1 cellular context compared by ENCODE assay signal in the genomic region with DNA sequence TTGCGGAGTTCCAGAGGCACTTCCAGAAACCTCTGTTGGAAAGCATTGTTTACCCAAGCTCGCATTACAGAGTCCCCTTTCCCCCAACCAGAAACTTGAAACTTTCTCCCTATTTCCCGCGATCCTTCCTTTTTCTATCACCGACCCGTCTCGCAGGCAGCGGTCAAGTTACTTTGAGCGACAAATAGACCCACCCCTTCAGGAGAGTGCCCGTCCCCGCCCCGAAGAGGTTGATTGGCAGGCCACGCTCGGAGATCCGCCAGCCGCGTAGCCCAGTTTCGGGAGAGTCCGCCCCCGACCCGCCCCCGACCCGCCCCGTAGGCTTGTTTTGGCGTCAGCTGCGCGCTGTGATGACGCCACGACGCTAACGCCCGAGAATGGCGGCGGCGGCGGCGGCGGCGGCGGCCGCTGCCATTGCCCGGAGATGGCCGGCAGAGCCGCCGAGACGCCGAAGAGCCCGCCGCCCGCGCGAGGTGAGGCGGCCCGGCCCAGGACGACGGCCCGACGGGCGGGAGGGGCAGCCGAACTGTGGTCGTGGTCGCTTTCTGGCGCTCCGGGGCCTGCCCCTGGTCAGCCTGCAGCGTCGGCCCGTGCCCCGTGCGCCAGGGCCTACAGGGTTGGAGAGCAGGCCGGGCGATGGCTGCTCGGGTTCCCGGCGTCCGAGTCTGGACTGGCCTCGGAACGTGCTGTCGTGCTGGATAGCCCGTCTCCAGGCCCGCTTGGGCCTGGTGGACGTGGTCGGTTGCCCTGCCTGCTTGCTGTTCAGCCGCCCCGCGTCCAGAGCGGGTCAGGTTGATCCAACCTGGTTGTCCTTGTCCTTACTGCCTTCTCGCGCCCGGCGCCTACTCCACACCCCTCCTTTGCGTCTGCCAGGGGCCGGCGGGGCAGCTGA.
TF ChIP-seq lines count a peak whose summit lies in the region.

A gene (plus strand): TSS at position 356 of the 892 bp plus-strand sequence. CDS start 15,496 bp downstream, outside the sequence.

TF ChIP-seq in HepG2, 621 proteins besides CTCF, POLR2A, EP300 and RAD21 (continued from another document and continues in another):
- TF ChIP-seq, protein P1, sequence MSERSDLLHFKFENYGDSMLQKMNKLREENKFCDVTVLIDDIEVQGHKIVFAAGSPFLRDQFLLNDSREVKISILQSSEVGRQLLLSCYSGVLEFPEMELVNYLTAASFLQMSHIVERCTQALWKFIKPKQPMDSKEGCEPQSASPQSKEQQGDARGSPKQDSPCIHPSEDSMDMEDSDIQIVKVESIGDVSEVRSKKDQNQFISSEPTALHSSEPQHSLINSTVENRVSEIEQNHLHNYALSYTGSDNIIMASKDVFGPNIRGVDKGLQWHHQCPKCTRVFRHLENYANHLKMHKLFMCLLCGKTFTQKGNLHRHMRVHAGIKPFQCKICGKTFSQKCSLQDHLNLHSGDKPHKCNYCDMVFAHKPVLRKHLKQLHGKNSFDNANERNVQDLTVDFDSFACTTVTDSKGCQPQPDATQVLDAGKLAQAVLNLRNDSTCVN (CRISPR knock-in tag; IDR thresholded peaks at IDR 0.05; ENCODE audit: borderline replicate concordance), result no peak
- TF ChIP-seq ZNF550 (CRISPR knock-in tag; IDR thresholded peaks at IDR 0.05; ENCODE audit: borderline replicate concordance) (no peak), SNAI1 (CRISPR knock-in tag; IDR thresholded peaks at IDR 0.05; ENCODE audit: borderline replicate concordance) (peak; percentile 72; the same call in 1 of the 2 replicates), MIXL1 (CRISPR knock-in tag; IDR thresholded peaks at IDR 0.05) (0 out of 2 replicates have a peak, but pooled peaks have one; percentile 5), TCF12 (IDR thresholded peaks at IDR 0.05) (no peak), TCF12 (CRISPR knock-in tag; IDR thresholded peaks at IDR 0.05) (peak; percentile 68; the same call in 1 of the 2 replicates), RARA (CRISPR knock-in tag; IDR thresholded peaks at IDR 0.05) (0 out of 2 replicates have a peak, but pooled peaks have one; percentile 9), ZNF143 (CRISPR knock-in tag; IDR thresholded peaks at IDR 0.05) (no peak), HNF4G (IDR thresholded peaks at IDR 0.05; ENCODE audit: borderline replicate concordance, low read depth, low read length) (no peak), HNF4G (CRISPR knock-in tag; IDR thresholded peaks at IDR 0.05; ENCODE audit: borderline replicate concordance, low read depth) (0 out of 2 replicates have a peak, but pooled peaks have one; percentile 54), RXRB (CRISPR knock-in tag; IDR thresholded peaks at IDR 0.05; ENCODE audit: borderline replicate concordance) (peak; percentile 30; the same call in 1 of the 2 replicates), JUN (CRISPR knock-in tag; IDR thresholded peaks at IDR 0.05) (no peak), NKX3-1 (CRISPR knock-in tag; IDR thresholded peaks at IDR 0.05) (0 out of 2 replicates have a peak, but pooled peaks have one; percentile 77), SMYD3 (CRISPR knock-in tag; IDR thresholded peaks at IDR 0.05) (no peak), ZC3H13 (CRISPR knock-in tag; IDR thresholded peaks at IDR 0.05) (no peak), ZNF136 (CRISPR knock-in tag; IDR thresholded peaks at IDR 0.05; ENCODE audit: low read depth) (peak; percentile 24; the same call in 1 of the 2 replicates), SKI (IDR thresholded peaks at IDR 0.05; ENCODE audit: partially characterized antibody) (peak; percentile 6), TSC22D2 (CRISPR knock-in tag; IDR thresholded peaks at IDR 0.05; ENCODE audit: borderline replicate concordance) (no peak), KLF13 (CRISPR knock-in tag; IDR thresholded peaks at IDR 0.05) (no peak), ZFP82 (CRISPR knock-in tag; IDR thresholded peaks at IDR 0.05; ENCODE audit: borderline replicate concordance) (peak; percentile 60; the same call in 1 of the 2 replicates), STAT5B (CRISPR knock-in tag; IDR thresholded peaks at IDR 0.05) (no peak), ZNF34 (CRISPR knock-in tag; IDR thresholded peaks at IDR 0.05; ENCODE audit: borderline replicate concordance) (peak; percentile 30; the same call in 1 of the 2 replicates), MTF1 (CRISPR knock-in tag; IDR thresholded peaks at IDR 0.05) (0 out of 2 replicates have a peak, but pooled peaks have one; percentile 30)
- TF ChIP-seq, protein P2, sequence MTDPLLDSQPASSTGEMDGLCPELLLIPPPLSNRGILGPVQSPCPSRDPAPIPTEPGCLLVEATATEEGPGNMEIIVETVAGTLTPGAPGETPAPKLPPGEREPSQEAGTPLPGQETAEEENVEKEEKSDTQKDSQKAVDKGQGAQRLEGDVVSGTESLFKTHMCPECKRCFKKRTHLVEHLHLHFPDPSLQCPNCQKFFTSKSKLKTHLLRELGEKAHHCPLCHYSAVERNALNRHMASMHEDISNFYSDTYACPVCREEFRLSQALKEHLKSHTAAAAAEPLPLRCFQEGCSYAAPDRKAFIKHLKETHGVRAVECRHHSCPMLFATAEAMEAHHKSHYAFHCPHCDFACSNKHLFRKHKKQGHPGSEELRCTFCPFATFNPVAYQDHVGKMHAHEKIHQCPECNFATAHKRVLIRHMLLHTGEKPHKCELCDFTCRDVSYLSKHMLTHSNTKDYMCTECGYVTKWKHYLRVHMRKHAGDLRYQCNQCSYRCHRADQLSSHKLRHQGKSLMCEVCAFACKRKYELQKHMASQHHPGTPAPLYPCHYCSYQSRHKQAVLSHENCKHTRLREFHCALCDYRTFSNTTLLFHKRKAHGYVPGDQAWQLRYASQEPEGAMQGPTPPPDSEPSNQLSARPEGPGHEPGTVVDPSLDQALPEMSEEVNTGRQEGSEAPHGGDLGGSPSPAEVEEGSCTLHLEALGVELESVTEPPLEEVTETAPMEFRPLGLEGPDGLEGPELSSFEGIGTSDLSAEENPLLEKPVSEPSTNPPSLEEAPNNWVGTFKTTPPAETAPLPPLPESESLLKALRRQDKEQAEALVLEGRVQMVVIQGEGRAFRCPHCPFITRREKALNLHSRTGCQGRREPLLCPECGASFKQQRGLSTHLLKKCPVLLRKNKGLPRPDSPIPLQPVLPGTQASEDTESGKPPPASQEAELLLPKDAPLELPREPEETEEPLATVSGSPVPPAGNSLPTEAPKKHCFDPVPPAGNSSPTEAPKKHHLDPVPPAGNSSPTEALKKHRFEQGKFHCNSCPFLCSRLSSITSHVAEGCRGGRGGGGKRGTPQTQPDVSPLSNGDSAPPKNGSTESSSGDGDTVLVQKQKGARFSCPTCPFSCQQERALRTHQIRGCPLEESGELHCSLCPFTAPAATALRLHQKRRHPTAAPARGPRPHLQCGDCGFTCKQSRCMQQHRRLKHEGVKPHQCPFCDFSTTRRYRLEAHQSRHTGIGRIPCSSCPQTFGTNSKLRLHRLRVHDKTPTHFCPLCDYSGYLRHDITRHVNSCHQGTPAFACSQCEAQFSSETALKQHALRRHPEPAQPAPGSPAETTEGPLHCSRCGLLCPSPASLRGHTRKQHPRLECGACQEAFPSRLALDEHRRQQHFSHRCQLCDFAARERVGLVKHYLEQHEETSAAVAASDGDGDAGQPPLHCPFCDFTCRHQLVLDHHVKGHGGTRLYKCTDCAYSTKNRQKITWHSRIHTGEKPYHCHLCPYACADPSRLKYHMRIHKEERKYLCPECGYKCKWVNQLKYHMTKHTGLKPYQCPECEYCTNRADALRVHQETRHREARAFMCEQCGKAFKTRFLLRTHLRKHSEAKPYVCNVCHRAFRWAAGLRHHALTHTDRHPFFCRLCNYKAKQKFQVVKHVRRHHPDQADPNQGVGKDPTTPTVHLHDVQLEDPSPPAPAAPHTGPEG (CRISPR knock-in tag; IDR thresholded peaks at IDR 0.05), result peak; percentile 61; the same call in 1 of the 2 replicates
- TF ChIP-seq, protein P3, sequence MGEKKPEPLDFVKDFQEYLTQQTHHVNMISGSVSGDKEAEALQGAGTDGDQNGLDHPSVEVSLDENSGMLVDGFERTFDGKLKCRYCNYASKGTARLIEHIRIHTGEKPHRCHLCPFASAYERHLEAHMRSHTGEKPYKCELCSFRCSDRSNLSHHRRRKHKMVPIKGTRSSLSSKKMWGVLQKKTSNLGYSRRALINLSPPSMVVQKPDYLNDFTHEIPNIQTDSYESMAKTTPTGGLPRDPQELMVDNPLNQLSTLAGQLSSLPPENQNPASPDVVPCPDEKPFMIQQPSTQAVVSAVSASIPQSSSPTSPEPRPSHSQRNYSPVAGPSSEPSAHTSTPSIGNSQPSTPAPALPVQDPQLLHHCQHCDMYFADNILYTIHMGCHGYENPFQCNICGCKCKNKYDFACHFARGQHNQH (CRISPR knock-in tag; IDR thresholded peaks at IDR 0.05), result no peak; the same call in none of the 2 replicates
- TF ChIP-seq, protein P4, sequence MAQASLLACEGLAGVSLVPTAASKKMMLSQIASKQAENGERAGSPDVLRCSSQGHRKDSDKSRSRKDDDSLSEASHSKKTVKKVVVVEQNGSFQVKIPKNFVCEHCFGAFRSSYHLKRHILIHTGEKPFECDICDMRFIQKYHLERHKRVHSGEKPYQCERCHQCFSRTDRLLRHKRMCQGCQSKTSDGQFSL (CRISPR knock-in tag; IDR thresholded peaks at IDR 0.05), result no peak
- TF ChIP-seq, protein P5, sequence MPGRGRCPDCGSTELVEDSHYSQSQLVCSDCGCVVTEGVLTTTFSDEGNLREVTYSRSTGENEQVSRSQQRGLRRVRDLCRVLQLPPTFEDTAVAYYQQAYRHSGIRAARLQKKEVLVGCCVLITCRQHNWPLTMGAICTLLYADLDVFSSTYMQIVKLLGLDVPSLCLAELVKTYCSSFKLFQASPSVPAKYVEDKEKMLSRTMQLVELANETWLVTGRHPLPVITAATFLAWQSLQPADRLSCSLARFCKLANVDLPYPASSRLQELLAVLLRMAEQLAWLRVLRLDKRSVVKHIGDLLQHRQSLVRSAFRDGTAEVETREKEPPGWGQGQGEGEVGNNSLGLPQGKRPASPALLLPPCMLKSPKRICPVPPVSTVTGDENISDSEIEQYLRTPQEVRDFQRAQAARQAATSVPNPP (CRISPR knock-in tag; IDR thresholded peaks at IDR 0.05), result no peak
- TF ChIP-seq, protein P6, sequence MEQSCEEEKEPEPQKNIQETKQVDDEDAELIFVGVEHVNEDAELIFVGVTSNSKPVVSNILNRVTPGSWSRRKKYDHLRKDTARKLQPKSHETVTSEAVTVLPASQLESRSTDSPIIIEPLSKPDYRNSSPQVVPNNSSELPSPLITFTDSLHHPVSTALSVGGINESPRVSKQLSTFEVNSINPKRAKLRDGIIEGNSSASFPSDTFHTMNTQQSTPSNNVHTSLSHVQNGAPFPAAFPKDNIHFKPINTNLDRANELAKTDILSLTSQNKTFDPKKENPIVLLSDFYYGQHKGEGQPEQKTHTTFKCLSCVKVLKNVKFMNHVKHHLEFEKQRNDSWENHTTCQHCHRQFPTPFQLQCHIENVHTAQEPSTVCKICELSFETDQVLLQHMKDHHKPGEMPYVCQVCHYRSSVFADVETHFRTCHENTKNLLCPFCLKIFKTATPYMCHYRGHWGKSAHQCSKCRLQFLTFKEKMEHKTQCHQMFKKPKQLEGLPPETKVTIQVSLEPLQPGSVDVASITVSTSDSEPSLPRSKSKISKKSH (CRISPR knock-in tag; IDR thresholded peaks at IDR 0.05; ENCODE audit: borderline replicate concordance), result no peak
- TF ChIP-seq, protein P7, sequence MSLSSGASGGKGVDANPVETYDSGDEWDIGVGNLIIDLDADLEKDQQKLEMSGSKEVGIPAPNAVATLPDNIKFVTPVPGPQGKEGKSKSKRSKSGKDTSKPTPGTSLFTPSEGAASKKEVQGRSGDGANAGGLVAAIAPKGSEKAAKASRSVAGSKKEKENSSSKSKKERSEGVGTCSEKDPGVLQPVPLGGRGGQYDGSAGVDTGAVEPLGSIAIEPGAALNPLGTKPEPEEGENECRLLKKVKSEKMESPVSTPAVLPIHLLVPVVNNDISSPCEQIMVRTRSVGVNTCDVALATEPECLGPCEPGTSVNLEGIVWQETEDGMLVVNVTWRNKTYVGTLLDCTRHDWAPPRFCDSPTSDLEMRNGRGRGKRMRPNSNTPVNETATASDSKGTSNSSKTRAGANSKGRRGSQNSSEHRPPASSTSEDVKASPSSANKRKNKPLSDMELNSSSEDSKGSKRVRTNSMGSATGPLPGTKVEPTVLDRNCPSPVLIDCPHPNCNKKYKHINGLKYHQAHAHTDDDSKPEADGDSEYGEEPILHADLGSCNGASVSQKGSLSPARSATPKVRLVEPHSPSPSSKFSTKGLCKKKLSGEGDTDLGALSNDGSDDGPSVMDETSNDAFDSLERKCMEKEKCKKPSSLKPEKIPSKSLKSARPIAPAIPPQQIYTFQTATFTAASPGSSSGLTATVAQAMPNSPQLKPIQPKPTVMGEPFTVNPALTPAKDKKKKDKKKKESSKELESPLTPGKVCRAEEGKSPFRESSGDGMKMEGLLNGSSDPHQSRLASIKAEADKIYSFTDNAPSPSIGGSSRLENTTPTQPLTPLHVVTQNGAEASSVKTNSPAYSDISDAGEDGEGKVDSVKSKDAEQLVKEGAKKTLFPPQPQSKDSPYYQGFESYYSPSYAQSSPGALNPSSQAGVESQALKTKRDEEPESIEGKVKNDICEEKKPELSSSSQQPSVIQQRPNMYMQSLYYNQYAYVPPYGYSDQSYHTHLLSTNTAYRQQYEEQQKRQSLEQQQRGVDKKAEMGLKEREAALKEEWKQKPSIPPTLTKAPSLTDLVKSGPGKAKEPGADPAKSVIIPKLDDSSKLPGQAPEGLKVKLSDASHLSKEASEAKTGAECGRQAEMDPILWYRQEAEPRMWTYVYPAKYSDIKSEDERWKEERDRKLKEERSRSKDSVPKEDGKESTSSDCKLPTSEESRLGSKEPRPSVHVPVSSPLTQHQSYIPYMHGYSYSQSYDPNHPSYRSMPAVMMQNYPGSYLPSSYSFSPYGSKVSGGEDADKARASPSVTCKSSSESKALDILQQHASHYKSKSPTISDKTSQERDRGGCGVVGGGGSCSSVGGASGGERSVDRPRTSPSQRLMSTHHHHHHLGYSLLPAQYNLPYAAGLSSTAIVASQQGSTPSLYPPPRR (CRISPR knock-in tag; IDR thresholded peaks at IDR 0.05; ENCODE audit: borderline replicate concordance), result no peak
- TF ChIP-seq, protein P8, sequence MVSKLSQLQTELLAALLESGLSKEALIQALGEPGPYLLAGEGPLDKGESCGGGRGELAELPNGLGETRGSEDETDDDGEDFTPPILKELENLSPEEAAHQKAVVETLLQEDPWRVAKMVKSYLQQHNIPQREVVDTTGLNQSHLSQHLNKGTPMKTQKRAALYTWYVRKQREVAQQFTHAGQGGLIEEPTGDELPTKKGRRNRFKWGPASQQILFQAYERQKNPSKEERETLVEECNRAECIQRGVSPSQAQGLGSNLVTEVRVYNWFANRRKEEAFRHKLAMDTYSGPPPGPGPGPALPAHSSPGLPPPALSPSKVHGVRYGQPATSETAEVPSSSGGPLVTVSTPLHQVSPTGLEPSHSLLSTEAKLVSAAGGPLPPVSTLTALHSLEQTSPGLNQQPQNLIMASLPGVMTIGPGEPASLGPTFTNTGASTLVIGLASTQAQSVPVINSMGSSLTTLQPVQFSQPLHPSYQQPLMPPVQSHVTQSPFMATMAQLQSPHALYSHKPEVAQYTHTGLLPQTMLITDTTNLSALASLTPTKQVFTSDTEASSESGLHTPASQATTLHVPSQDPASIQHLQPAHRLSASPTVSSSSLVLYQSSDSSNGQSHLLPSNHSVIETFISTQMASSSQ (IDR thresholded peaks at IDR 0.05; ENCODE audit: low read depth), result no peak
- TF ChIP-seq, protein P8 (CRISPR knock-in tag; IDR thresholded peaks at IDR 0.05; ENCODE audit: borderline replicate concordance), result peak; percentile 48
